ENCODE assay signal across 9 cellular contexts in the genomic region with DNA sequence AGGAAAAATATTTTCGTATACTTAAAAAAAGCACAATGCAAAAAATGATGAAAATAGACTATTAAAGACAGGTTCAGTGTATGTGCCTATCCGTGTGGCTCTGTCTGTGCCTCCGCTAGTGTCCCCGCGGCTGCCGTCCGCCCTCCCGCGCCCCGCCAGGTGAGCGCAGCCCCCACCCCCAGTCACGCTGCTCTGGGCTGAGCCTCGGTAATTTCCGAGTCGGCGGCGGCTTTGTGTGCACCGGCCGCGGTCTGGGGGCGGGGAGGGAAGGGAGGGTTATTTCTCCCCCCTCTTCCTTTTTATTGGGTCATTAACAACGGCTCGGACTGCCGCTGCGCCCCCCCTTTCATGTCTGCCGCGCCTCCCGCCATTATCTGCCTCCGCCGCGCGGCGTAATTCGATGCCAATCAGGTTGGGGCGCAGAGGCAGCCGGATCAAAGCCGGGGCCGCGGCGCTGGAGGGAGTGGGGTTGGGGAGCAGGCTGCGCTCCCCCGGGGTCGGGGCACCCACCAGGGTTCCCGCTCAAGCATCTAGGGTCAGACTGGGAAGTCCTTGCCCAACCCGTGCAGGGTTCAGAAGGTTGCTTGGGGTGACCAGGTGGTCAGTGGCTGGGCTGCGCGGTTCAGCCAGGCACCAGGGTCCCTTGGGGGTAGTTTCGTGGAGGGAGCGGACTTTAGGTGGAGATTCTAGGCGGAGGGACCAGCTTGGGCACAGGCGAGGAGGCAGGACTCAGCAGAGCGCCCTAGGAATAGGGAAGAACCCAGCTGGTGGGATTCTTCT. TPM values are rescaled to one million over a fixed set of nuclear protein-coding genes. Genes with fewer than 3 reads are reported as not detected.
DNase-seq lines count a peak whose midpoint lies in the region; ATAC-seq and TF ChIP-seq lines count a peak whose summit lies in the region.
"Had no signal": no experiment of that assay in that cellular context is flagged by ENCODE, and none has a peak within 500 bp of the region (broad histone marks: within the 10 kb centered on the region; RNA-seq: fewer than 3 reads in every experiment).

No MANE protein-coding gene starts in this region.

- H3K4me1 ChIP-seq in ectodermal cell (ENCODE audit: control insufficient read depth, insufficient read depth, low read length): peaks cover 43% of the 10 kb centered on the region
- H3K4me1 ChIP-seq: prostate gland had no signal

- H3K4me3 ChIP-seq in ectodermal cell (ENCODE audit: insufficient read depth, low read depth, low read length): peak overlapping the region; percentile 22

- peaks cover 21% of the 10 kb centered on the region for H3K4me1 Mint-ChIP-seq in progenitor cell of endocrine pancreas (ENCODE audit: low read depth)
- H3K4me1 Mint-ChIP-seq in endothelial cell (ENCODE audit: unreplicated experiment): peaks cover 25% of the 10 kb centered on the region

- peaks cover 47% of the 10 kb centered on the region for H3K27me3 ChIP-seq in ectodermal cell (ENCODE audit: control insufficient read depth, insufficient read depth, low read length, poor library complexity, severe bottlenecking)

- ATAC-seq in GM18870 (IDR thresholded peaks at IDR 0.05; ENCODE audit: unreplicated experiment): no peak

- H3K36me3 ChIP-seq in ectodermal cell (ENCODE audit: control insufficient read depth, insufficient read depth, low read length): no peaks in the 10 kb centered on the region
- H3K36me3 ChIP-seq: prostate gland had no signal

- H3K9me3 Mint-ChIP-seq in progenitor cell of endocrine pancreas (ENCODE audit: low read depth): no peaks in the 10 kb centered on the region
- H3K9me3 Mint-ChIP-seq in endothelial cell (ENCODE audit: unreplicated experiment): no peaks in the 10 kb centered on the region

- WGBS in ectodermal cell, 2 experiments: 6% methylated on average over 50 to 52 of the region's 52 CpGs

- no peak overlapping the region for H3K27ac ChIP-seq in ectodermal cell (ENCODE audit: insufficient read depth, low read depth, low read length, poor library complexity, severe bottlenecking)
- H3K27ac ChIP-seq: prostate gland had no signal

- H3K27me3 Mint-ChIP-seq in progenitor cell of endocrine pancreas (peaks cover 66% of the 10 kb centered on the region), endothelial cell (ENCODE audit: unreplicated experiment) (peaks cover 26% of the 10 kb centered on the region)

- DNase-seq in NCI-H2171 treated with DMSO at 0.1 percent for 48 hours (lab: John Stamatoyannopoulos, UW) (peak; percentile 32), NCI-H2171 (lab: John Stamatoyannopoulos, UW) (no peak), NCI-H1930 (lab: John Stamatoyannopoulos, UW) (peak; percentile 6 to 35), progenitor cell of endocrine pancreas (ENCODE audit: low spot score, unreplicated experiment) (no peak), dedifferentiated amniotic fluid mesenchymal stem cell (ENCODE audit: extremely low spot score) (no peak), endothelial cell (ENCODE audit: low spot score) (no peak)

- H3K36me3 Mint-ChIP-seq in progenitor cell of endocrine pancreas (ENCODE audit: insufficient read depth) (no peaks in the 10 kb centered on the region), endothelial cell (ENCODE audit: low read depth, unreplicated experiment) (no peaks in the 10 kb centered on the region)

- no peaks in the 10 kb centered on the region for H3K9me3 ChIP-seq in ectodermal cell (ENCODE audit: control insufficient read depth, low read length)
- H3K9me3 ChIP-seq: prostate gland had no signal

- H3K4me3 Mint-ChIP-seq in progenitor cell of endocrine pancreas (ENCODE audit: low read depth): peak overlapping the region; percentile 55
- no peak overlapping the region for H3K4me3 Mint-ChIP-seq in endothelial cell (ENCODE audit: unreplicated experiment)

- no peak overlapping the region for H3K27ac Mint-ChIP-seq in progenitor cell of endocrine pancreas
- no peak overlapping the region for H3K27ac Mint-ChIP-seq in endothelial cell (ENCODE audit: unreplicated experiment)

- TF ChIP-seq CTCF in progenitor cell of endocrine pancreas (IDR thresholded peaks at IDR 0.05; ENCODE audit: unreplicated experiment): no peak
- no peak for TF ChIP-seq CTCF in endothelial cell (IDR thresholded peaks at IDR 0.05; ENCODE audit: unreplicated experiment)

RNA-seq across cellular contexts. Expression of a gene that starts 39.5 kb away (rescaled TPM):
- 0.65 TPM for polyA plus RNA-seq in ectodermal cell (2013, experiment 1 of 4)
- polyA plus RNA-seq in ectodermal cell (2013, experiment 2 of 4): 0.28 TPM
- polyA plus RNA-seq in ectodermal cell (2013, experiment 3 of 4): 0.64 TPM
- polyA plus RNA-seq in ectodermal cell (2013, experiment 4 of 4): 0.28 TPM
- 0.14 and 0.18 TPM in 2 replicates for total RNA-seq in progenitor cell of endocrine pancreas
- 0.15 TPM for total RNA-seq in endothelial cell (ENCODE audit: unreplicated experiment)

Comparison
In these comparisons a context has a peak if more than half of its experiments do, and no peak if none do; other contexts are left out.
1. DNase-seq: peak in NCI-H2171 treated with DMSO at 0.1 percent for 48 hours (single experiment) and NCI-H1930 (2 of 2); none in NCI-H2171 (single experiment), progenitor cell of endocrine pancreas (single experiment), dedifferentiated amniotic fluid mesenchymal stem cell (single experiment) and endothelial cell (single experiment).